28 cellular contexts compared by ENCODE assay signal in the genomic region with DNA sequence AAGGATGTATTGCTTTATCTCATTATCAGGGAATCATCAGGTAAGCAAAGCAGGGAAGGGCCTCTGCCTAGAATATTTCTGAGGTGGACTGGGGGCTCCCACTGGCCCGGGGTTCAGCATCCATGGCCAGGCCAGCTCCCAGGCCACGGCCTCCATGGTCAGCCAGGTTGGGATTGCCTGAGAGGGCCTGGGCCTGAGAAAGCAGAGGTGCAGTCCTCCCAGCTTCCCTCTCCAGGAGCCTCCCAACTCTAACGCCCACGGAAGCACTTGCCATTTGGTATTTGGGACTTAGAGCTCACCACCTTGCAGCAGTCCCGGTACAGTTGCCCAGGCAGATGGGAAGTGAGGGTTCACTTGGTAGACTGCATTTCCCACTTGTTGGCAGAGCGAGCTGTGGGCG.
"Had no signal": no experiment of that assay in that cellular context is flagged by ENCODE, and none has a peak within 500 bp of the region (broad histone marks: within the 10 kb centered on the region; RNA-seq: fewer than 3 reads in every experiment).

No MANE protein-coding gene starts in this region.

- H3K4me2 ChIP-seq: hepatocyte, smooth muscle cell had no signal

- H2AFZ ChIP-seq: hepatocyte, parathyroid adenoma had no signal

- DNase-seq: heart right ventricle; islet precursor cell; kidney glomerular epithelial cell; left cardiac atrium; left ventricle myocardium superior; lower lobe of right lung; mammary epithelial cell; mesenchymal stem cell; naive thymus-derived CD8-positive, alpha-beta T cell; occipital lobe; stimulated activated CD4-positive, alpha-beta T cell treated with anti-CD3 and anti-CD28 coated beads, Interleukin-12 subunit alpha, Interleukin-12 subunit beta, amount 100 ng/mL, for 4 hours; stimulated activated CD4-positive, alpha-beta T cell treated with anti-CD3 and anti-CD28 coated beads, Interleukin-15, amount 100 ng/mL, for 24 hours; stimulated activated CD4-positive, alpha-beta T cell treated with anti-CD3 and anti-CD28 coated beads, Interleukin-2, amount 100 ng/mL, for 24 hours; stimulated activated CD4-positive, alpha-beta T cell treated with anti-CD3 and anti-CD28 coated beads, Interleukin-4, amount 100 ng/mL, for 1 hour; stimulated activated naive B cell treated with anti-CD40 and anti-IgM and Interleukin-4, amounts not matched to agents 10 μg/mL and 1 μg/mL and 100 μg/mL, for 72 hours; stimulated activated naive CD8-positive, alpha-beta T cell treated with anti-CD3 and anti-CD28 coated beads, Interleukin-15, Interleukin-2, amounts not matched to agents 100 U/mL and 50 U/mL, for 24 hours; stomach; tibial artery; upper lobe of right lung had no signal

- H3K27me3 ChIP-seq: heart right ventricle, hepatocyte, neutrophil, right atrium auricular region, right lobe of liver, stomach, suprapubic skin, tibial artery, upper lobe of right lung had no signal

- H3K9me3 ChIP-seq: heart right ventricle, lower lobe of right lung, neutrophil, right atrium auricular region, right lobe of liver, stomach, suprapubic skin, thoracic aorta, tibial artery, upper lobe of right lung had no signal

- H3K4me3 ChIP-seq: heart right ventricle, hepatocyte, lower lobe of right lung, right atrium auricular region, right lobe of liver, smooth muscle cell, stomach, suprapubic skin, thoracic aorta, tibial artery, upper lobe of right lung had no signal

- H3K36me3 ChIP-seq: lower lobe of right lung, right atrium auricular region, stomach, suprapubic skin, thoracic aorta, upper lobe of right lung had no signal

- H3K9ac ChIP-seq: parathyroid adenoma had no signal

- H3K27ac ChIP-seq: heart right ventricle, hepatocyte, lower lobe of right lung, parathyroid adenoma, right atrium auricular region, stomach, suprapubic skin, thoracic aorta, tibial artery, upper lobe of right lung had no signal

- H3K4me1 ChIP-seq: lower lobe of right lung, parathyroid adenoma, right atrium auricular region, suprapubic skin, tibial artery, upper lobe of right lung had no signal

- ATAC-seq: heart right ventricle; left cardiac atrium; left lobe of liver; left ventricle myocardium superior; lower lobe of right lung; naive thymus-derived CD8-positive, alpha-beta T cell; right lobe of liver; stimulated activated naive B cell treated with anti-CD40 and anti-IgM and Interleukin-4, amounts not matched to agents 10 μg/mL and 1 μg/mL and 100 μg/mL, for 72 hours; stimulated activated naive CD8-positive, alpha-beta T cell treated with anti-CD3 and anti-CD28 coated beads, Interleukin-15, Interleukin-2, amounts not matched to agents 100 U/mL and 50 U/mL, for 24 hours; upper lobe of right lung had no signal

- H3K79me2 ChIP-seq: hepatocyte, parathyroid adenoma had no signal
